18 cellular contexts compared by ENCODE assay signal in the genomic region with DNA sequence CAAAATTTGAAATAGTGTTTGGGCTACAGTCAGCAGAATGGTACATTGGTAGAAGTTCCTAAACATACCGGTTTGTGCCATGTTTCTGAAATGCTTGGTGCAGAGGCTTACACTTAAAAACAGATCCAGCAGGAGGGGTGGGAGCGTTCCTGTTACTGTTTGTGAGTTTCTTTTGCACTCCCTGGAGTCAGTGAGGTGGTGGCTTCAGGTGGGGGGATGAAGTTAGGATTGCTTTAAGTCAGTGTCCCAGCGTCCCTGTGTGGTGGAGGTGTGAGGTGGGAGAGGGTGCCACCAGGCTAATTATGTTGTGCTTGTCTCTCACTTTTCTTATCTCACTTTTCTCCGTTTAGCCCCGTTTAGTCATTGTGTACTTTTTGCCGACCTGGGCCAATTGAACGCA. TPM values are rescaled to one million over a fixed set of nuclear protein-coding genes. Genes with fewer than 3 reads are reported as not detected.
DNase-seq lines count a peak whose midpoint lies in the region; ATAC-seq and TF ChIP-seq lines count a peak whose summit lies in the region.
"Had no signal": no experiment of that assay in that cellular context is flagged by ENCODE, and none has a peak within 500 bp of the region (broad histone marks: within the 10 kb centered on the region; RNA-seq: fewer than 3 reads in every experiment).

No MANE protein-coding gene starts in this region.

- peaks cover 12% of the 10 kb centered on the region for H3K36me3 Mint-ChIP-seq in activated T-cell treated with anti-CD3 and anti-CD28 coated beads, Interleukin-2, amount 50 U/mL, for 24 hours (ENCODE audit: low read depth)
- H3K36me3 Mint-ChIP-seq in T-helper 17 cell (ENCODE audit: low read depth): peaks cover 9% of the 10 kb centered on the region

- ATAC-seq in Panc1 (peak; percentile 38; the same call in 1 of the 2 replicates), right lobe of liver (no peak), T-helper 17 cell (no peak)

- no peaks in the 10 kb centered on the region for H3K9me3 Mint-ChIP-seq in activated T-cell treated with anti-CD3 and anti-CD28 coated beads, Interleukin-2, amount 50 U/mL, for 24 hours

- no peaks in the 10 kb centered on the region for H3K36me3 ChIP-seq in Panc1 (ENCODE audit: control insufficient read depth, insufficient read depth, low read length)
- no peaks in the 10 kb centered on the region for H3K36me3 ChIP-seq in right lobe of liver
- H3K36me3 ChIP-seq in trophoblast cell (ENCODE audit: control insufficient read depth in 1 of 2, insufficient read depth in 2 of 2, low read length in 2 of 2): no peaks in the 10 kb centered on the region

- peaks cover 76% of the 10 kb centered on the region for H3K4me1 Mint-ChIP-seq in activated T-cell treated with anti-CD3 and anti-CD28 coated beads, Interleukin-2, amount 50 U/mL, for 24 hours (ENCODE audit: low read depth)
- peaks cover 50% of the 10 kb centered on the region for H3K4me1 Mint-ChIP-seq in T-helper 17 cell

- H3K27me3 ChIP-seq in Panc1 (ENCODE audit: control insufficient read depth, insufficient read depth, low read length) (no peaks in the 10 kb centered on the region), right lobe of liver (no peaks in the 10 kb centered on the region), trophoblast cell (ENCODE audit: insufficient read depth, low read length) (no peaks in the 10 kb centered on the region)
- H3K27me3 ChIP-seq: BLaER1 treated with 17β-estradiol and CSF1 and Interleukin-3, amounts not matched to agents 10 nM and 100 nM had no signal

- no peak overlapping the region for H2BK12ac ChIP-seq in trophoblast cell (ENCODE audit: low read length)

- H3K4me3 Mint-ChIP-seq in activated T-cell treated with anti-CD3 and anti-CD28 coated beads, Interleukin-2, amount 50 U/mL, for 24 hours: no peak overlapping the region
- no peak overlapping the region for H3K4me3 Mint-ChIP-seq in T-helper 17 cell

- in situ Hi-C loops in Panc1 (cut with HindIII; ENCODE audit: low pct_unique_long_range_greater_than_20kb, low sequenced_read_pairs): no loop called here

- no peak overlapping the region for H2BK120ac ChIP-seq in trophoblast cell (ENCODE audit: insufficient read depth, low read length, poor library complexity)

- peak overlapping the region; percentile 8 for H3K4ac ChIP-seq in trophoblast cell (ENCODE audit: low read depth, low read length)

- H3K27ac ChIP-seq in Panc1 (ENCODE audit: low read length): no peak overlapping the region
- peak overlapping the region in 2 of 3 donors; percentile 26 to 92 for H3K27ac ChIP-seq in right lobe of liver
- H3K27ac ChIP-seq in trophoblast cell (ENCODE audit: low read depth, low read length): no peak overlapping the region
- H3K27ac ChIP-seq: 22Rv1; BLaER1 treated with 17β-estradiol and CSF1 and Interleukin-3, amounts not matched to agents 10 nM and 100 nM; HL-60 had no signal

- no peak overlapping the region for H3K9ac ChIP-seq in trophoblast cell (ENCODE audit: low read length)
- H3K9ac ChIP-seq: BLaER1 treated with 17β-estradiol and CSF1 and Interleukin-3, amounts not matched to agents 10 nM and 100 nM had no signal

- intact Hi-C loops in Panc1 (cut with micrococcal nuclease; ENCODE audit: unreplicated experiment): loop anchor here (10.0 kb wide), 1 partner anchor 133 kb away; no protein-coding TSS in a partner anchor
- intact Hi-C loops in right lobe of liver (cut with DNase I): loop anchor here in 1 of 2 donors (10.0 kb wide), 1 partner anchor 87 kb away; no protein-coding TSS in a partner anchor

- no peaks in the 10 kb centered on the region for H3K9me3 ChIP-seq in Panc1 (ENCODE audit: control insufficient read depth, insufficient read depth, low read depth, low read length)
- H3K9me3 ChIP-seq in right lobe of liver: no peaks in the 10 kb centered on the region
- H3K9me3 ChIP-seq in trophoblast cell (ENCODE audit: insufficient read depth, low read depth, low read length): no peaks in the 10 kb centered on the region
- H3K9me3 ChIP-seq in T-helper 17 cell (ENCODE audit: control insufficient read depth, low read length, poor library complexity, severe bottlenecking): no peaks in the 10 kb centered on the region
- H3K9me3 ChIP-seq: Caco-2 had no signal

- H4K8ac ChIP-seq in trophoblast cell (ENCODE audit: low read depth, low read length): no peak overlapping the region

- no peak for DNase-seq in activated T-cell treated with anti-CD3 and anti-CD28 coated beads, Interleukin-2, amount 50 U/mL, for 24 hours
- DNase-seq in activated T-cell treated with anti-CD3 and anti-CD28 coated beads, Interleukin-2, amount 50 U/mL, for 1 hour: no peak
- DNase-seq in Panc1 (ENCODE audit: low read depth, low spot score) (no peak), right lobe of liver (no peak), trophoblast cell (no peak), T-helper 17 cell (no peak), NCI-H1436 (lab: John Stamatoyannopoulos, UW) (no peak), NCI-H774 (lab: John Stamatoyannopoulos, UW) (no peak)
- DNase-seq: Caco-2, DMS53, MM.1S, NCI-H2029, NCI-H2171 treated with DMSO at 0.1 percent for 48 hours, NCI-H82, SIG-M5 had no signal

- no peak for TF ChIP-seq CTCF in Panc1 (IDR thresholded peaks at IDR 0.05)
- TF ChIP-seq CTCF in right lobe of liver (IDR thresholded peaks at IDR 0.05): no peak

- H3K79me2 ChIP-seq in trophoblast cell (ENCODE audit: control insufficient read depth, insufficient read depth, low read length, poor library complexity): peaks cover 10% of the 10 kb centered on the region

- BruUV-seq in Panc1 (replicated peaks; lab: Mats Ljungman, UMichigan): no TSS peak

- CTCF ChIA-PET in Panc1 (lab: Charles Lee): no interaction called here

- H3K27me3 Mint-ChIP-seq in activated T-cell treated with anti-CD3 and anti-CD28 coated beads, Interleukin-2, amount 50 U/mL, for 24 hours: no peaks in the 10 kb centered on the region
- no peaks in the 10 kb centered on the region for H3K27me3 Mint-ChIP-seq in T-helper 17 cell

- no peak for TF ChIP-seq POLR2A in right lobe of liver (IDR thresholded peaks at IDR 0.05)

- no peak overlapping the region for H4K91ac ChIP-seq in trophoblast cell (ENCODE audit: low read depth, low read length)

- H2AK5ac ChIP-seq in trophoblast cell (ENCODE audit: low read length): no peak overlapping the region

- no peak overlapping the region for H3K18ac ChIP-seq in trophoblast cell (ENCODE audit: low read length)

- H3K23ac ChIP-seq in trophoblast cell (ENCODE audit: low read length): no peak overlapping the region

- no peak overlapping the region for H3K4me2 ChIP-seq in trophoblast cell (ENCODE audit: low read length)
- H3K4me2 ChIP-seq: BLaER1 treated with 17β-estradiol and CSF1 and Interleukin-3, amounts not matched to agents 10 nM and 100 nM had no signal

- 49% methylated on average over 5 of the region's 7 CpGs for WGBS in right lobe of liver (ENCODE audit: insufficient coverage, low coverage, low lambda C conversion rate, missing lambda C conversion rate)
- WGBS in trophoblast cell (ENCODE audit: extremely low coverage, insufficient coverage, insufficient read length): no CpG with 5 or more reads among the region's 7 CpGs

- no peak overlapping the region for H2AFZ ChIP-seq in trophoblast cell (ENCODE audit: insufficient read depth, low read length, poor library complexity)

- H3K14ac ChIP-seq in trophoblast cell (ENCODE audit: low read length): no peak overlapping the region

- H3K27ac Mint-ChIP-seq in activated T-cell treated with anti-CD3 and anti-CD28 coated beads, Interleukin-2, amount 50 U/mL, for 24 hours: peak overlapping the region; percentile 12
- no peak overlapping the region for H3K27ac Mint-ChIP-seq in T-helper 17 cell

- peaks cover 15% of the 10 kb centered on the region for H3K4me1 ChIP-seq in Panc1 (ENCODE audit: control insufficient read depth, insufficient read depth, low read length)
- H3K4me1 ChIP-seq in right lobe of liver: peaks cover 0 to 63% (median 27%) of the 10 kb centered on the region in 4 donors
- H3K4me1 ChIP-seq in trophoblast cell (ENCODE audit: control insufficient read depth in 1 of 2, insufficient read depth in 2 of 2, low read length in 2 of 2): peaks cover 7 to 13% of the 10 kb centered on the region in 2 experiments

- H3K79me1 ChIP-seq in trophoblast cell (ENCODE audit: low read length): no peaks in the 10 kb centered on the region

- POLR2A ChIA-PET in Panc1 (lab: Charles Lee): no interaction called here

- H4K12ac ChIP-seq in trophoblast cell (ENCODE audit: low read depth, low read length): no peak overlapping the region

- H3K4me3 ChIP-seq in Panc1 (ENCODE audit: low read depth in 2 of 2, low read length in 2 of 2) (no peak overlapping the region), right lobe of liver (no peak overlapping the region), trophoblast cell (ENCODE audit: low read depth, low read length) (no peak overlapping the region)
- H3K4me3 ChIP-seq: BLaER1 treated with 17β-estradiol and CSF1 and Interleukin-3, amounts not matched to agents 10 nM and 100 nM had no signal

- H2BK5ac ChIP-seq in trophoblast cell (ENCODE audit: low read depth, low read length, poor library complexity): no peak overlapping the region

RNA-seq across cellular contexts. Expression of a gene that starts 9.7 kb away (rescaled TPM):
- total RNA-seq in Panc1 (2021; ENCODE audit: unreplicated experiment) (30.7 TPM), right lobe of liver (10 to 100 TPM; 13.0 to 27.1 (median 22.7) TPM), T-helper 17 cell (100 to 1,000 TPM; 128 to 140 TPM)
- 7.5 TPM for polyA plus RNA-seq in Panc1 (2012; ENCODE audit: insufficient read length)
- 8.2 and 9.3 TPM in 2 replicates for polyA plus RNA-seq in trophoblast cell (2013)

Comparison
In these comparisons a context has a peak if more than half of its experiments do, and no peak if none do; other contexts are left out.
1. H3K27ac ChIP-seq: peak in right lobe of liver (2 of 3); none in Panc1 (single experiment) and trophoblast cell (single experiment).